Comparison of ENCODE assay signal across 13 cellular contexts in genomic region chr10:80709879-80710278, GRCh38.
"Had no signal": no experiment of that assay in that cellular context is flagged by ENCODE, and none has a peak within 500 bp of the region (broad histone marks: within the 10 kb centered on the region; RNA-seq: fewer than 3 reads in every experiment).

No MANE protein-coding gene starts in this region.

- ATAC-seq: pancreas had no signal

- DNase-seq: activated B cell treated with CpG ODN at 0.5 μM for 24 hours; activated CD4-positive, alpha-beta T cell treated with anti-CD3 and anti-CD28 coated beads, Interleukin-2, amount 10 ng/mL, durations not matched to agents 24 days and 14 days; activated CD8-positive, alpha-beta memory T cell treated with anti-CD3 and anti-CD28 coated beads for 24 hours; activated naive CD4-positive, alpha-beta T cell treated with anti-CD3 and anti-CD28 coated beads, Interleukin-2, amount 10 ng/mL, durations not matched to agents 7 days and 5 days; caudate nucleus; colonic mucosa; kidney; left ventricle myocardium inferior; mesenchymal stem cell; pancreas; stimulated activated CD4-positive, alpha-beta T cell treated with anti-CD3 and anti-CD28 coated beads, Interleukin-4, amount 100 ng/mL, for 1 hour; stimulated activated CD8-positive, alpha-beta memory T cell treated with anti-CD3 and anti-CD28 coated beads, Interleukin-4, amount 100 ng/mL, for 48 hours; testis had no signal
